ENCODE assay signal across 2 cellular contexts in genomic region chr1:1370094-1370493, GRCh38. TPM values are rescaled to one million over a fixed set of nuclear protein-coding genes. Genes with fewer than 3 reads are reported as not detected.
"Had no signal": no experiment of that assay in that cellular context is flagged by ENCODE, and none has a peak within 500 bp of the region (broad histone marks: within the 10 kb centered on the region; RNA-seq: fewer than 3 reads in every experiment).

No MANE protein-coding gene starts in this region.

RNA-seq across cellular contexts. Expression of gene MXRA8, which starts 11.7 kb away (rescaled TPM):
- total RNA-seq: natural killer cell treated with Interleukin-12 subunit alpha and Interleukin-12 subunit beta and Interleukin-15 and Interleukin-18, amount 100 ng/mL, for 72 hours had no signal
- polyA plus RNA-seq: immature natural killer cell had no signal
